25 cellular contexts compared by ENCODE assay signal in genomic region chr7:77454802-77455201, GRCh38. TPM values are rescaled to one million over a fixed set of nuclear protein-coding genes. Genes with fewer than 3 reads are reported as not detected.
DNase-seq lines count a peak whose midpoint lies in the region; ATAC-seq, FAIRE-seq and TF ChIP-seq lines count a peak whose summit lies in the region.
"Had no signal": no experiment of that assay in that cellular context is flagged by ENCODE, and none has a peak within 500 bp of the region (broad histone marks: within the 10 kb centered on the region; RNA-seq: fewer than 3 reads in every experiment).

No MANE protein-coding gene starts in this region.

- no peak overlapping the region for H3K4me3 Mint-ChIP-seq in MCF 10A (ENCODE audit: unreplicated experiment)
- H3K4me3 Mint-ChIP-seq in activated T-cell treated with anti-CD3 and anti-CD28 coated beads, Interleukin-2, amount 50 U/mL, for 72 hours, result no peak overlapping the region
- H3K4me3 Mint-ChIP-seq: activated CD4-positive, alpha-beta T cell treated with anti-CD3 and anti-CD28 coated beads, Interleukin-2, amount 10 ng/mL, durations not matched to agents 24 days and 14 days; IgD-negative memory B cell; naive thymus-derived CD8-positive, alpha-beta T cell; T-helper 1 cell treated with Interleukin-12 subunit alpha and Interleukin-12 subunit beta and Interleukin-4 antibody, amounts not matched to agents 30 μg/mL and 1 μg/mL, for 36 hours; type B pancreatic cell had no signal

- H3K4me3 ChIP-seq in breast epithelium (no peak overlapping the region), upper lobe of left lung (no peak overlapping the region), kidney (ENCODE audit: low read length in 2 of 2) (no peak overlapping the region), Peyer's patch (no peak overlapping the region)
- H3K4me3 ChIP-seq: esophagus squamous epithelium, ovary, right atrium auricular region, stomach had no signal

- no peak overlapping the region for H3K27ac Mint-ChIP-seq in MCF 10A (ENCODE audit: low read depth, unreplicated experiment)
- no peak overlapping the region for H3K27ac Mint-ChIP-seq in activated T-cell treated with anti-CD3 and anti-CD28 coated beads, Interleukin-2, amount 50 U/mL, for 72 hours
- H3K27ac Mint-ChIP-seq: activated CD4-positive, alpha-beta T cell treated with anti-CD3 and anti-CD28 coated beads, Interleukin-2, amount 10 ng/mL, durations not matched to agents 24 days and 14 days; naive thymus-derived CD8-positive, alpha-beta T cell; T-helper 1 cell treated with Interleukin-12 subunit alpha and Interleukin-12 subunit beta and Interleukin-4 antibody, amounts not matched to agents 30 μg/mL and 1 μg/mL, for 36 hours; type B pancreatic cell had no signal

- peak; percentile 18 to 51 for ATAC-seq in upper lobe of left lung (ENCODE audit: low FRiP score in 2 of 2)
- no peak for ATAC-seq in activated T-cell treated with anti-CD3 and anti-CD28 coated beads, Interleukin-2, amount 50 U/mL, for 72 hours (replicated peaks in 1 of 2)
- ATAC-seq: naive thymus-derived CD8-positive, alpha-beta T cell had no signal

- H3K27me3 Mint-ChIP-seq in MCF 10A (ENCODE audit: insufficient read depth, unreplicated experiment), result no peaks in the 10 kb centered on the region
- no peaks in the 10 kb centered on the region for H3K27me3 Mint-ChIP-seq in activated T-cell treated with anti-CD3 and anti-CD28 coated beads, Interleukin-2, amount 50 U/mL, for 72 hours (ENCODE audit: low read depth)
- H3K27me3 Mint-ChIP-seq: IgD-negative memory B cell; naive thymus-derived CD8-positive, alpha-beta T cell; type B pancreatic cell had no signal

- intact Hi-C loops in MCF 10A (cut with micrococcal nuclease) (no loop called here), breast epithelium (cut with DNase I; ENCODE audit: low total_unique reads) (no loop called here), kidney (cut with DNase I) (no loop called here)

- no peaks in the 10 kb centered on the region for H3K9me3 ChIP-seq in breast epithelium
- H3K9me3 ChIP-seq in upper lobe of left lung, result no peaks in the 10 kb centered on the region
- H3K9me3 ChIP-seq in kidney (ENCODE audit: control insufficient read depth in 1 of 2, low read length in 2 of 2), result no peaks in the 10 kb centered on the region
- no peaks in the 10 kb centered on the region for H3K9me3 ChIP-seq in Peyer's patch
- H3K9me3 ChIP-seq: BE2C, esophagus squamous epithelium, ovary, right atrium auricular region, stomach had no signal

- no peak overlapping the region for H3K9ac ChIP-seq in kidney (ENCODE audit: low read length in 2 of 2)

- H3K4me1 Mint-ChIP-seq in MCF 10A (ENCODE audit: insufficient read depth, unreplicated experiment), result peaks cover 14% of the 10 kb centered on the region
- no peaks in the 10 kb centered on the region for H3K4me1 Mint-ChIP-seq in activated T-cell treated with anti-CD3 and anti-CD28 coated beads, Interleukin-2, amount 50 U/mL, for 72 hours (ENCODE audit: low read depth)
- H3K4me1 Mint-ChIP-seq: activated CD4-positive, alpha-beta T cell treated with anti-CD3 and anti-CD28 coated beads, Interleukin-2, amount 10 ng/mL, durations not matched to agents 24 days and 14 days had no signal

- TF ChIP-seq POLR2A in breast epithelium (IDR thresholded peaks at IDR 0.05) (no peak), upper lobe of left lung (IDR thresholded peaks at IDR 0.05) (no peak), Peyer's patch (IDR thresholded peaks at IDR 0.05) (no peak)

- TF ChIP-seq EP300 in upper lobe of left lung (IDR thresholded peaks at IDR 0.05), result peak in 1 of 4 donors; percentile 6

- no peaks in the 10 kb centered on the region for H3K36me3 Mint-ChIP-seq in MCF 10A (ENCODE audit: insufficient read depth, unreplicated experiment)
- no peaks in the 10 kb centered on the region for H3K36me3 Mint-ChIP-seq in activated T-cell treated with anti-CD3 and anti-CD28 coated beads, Interleukin-2, amount 50 U/mL, for 72 hours (ENCODE audit: insufficient read depth in 2 of 2)
- H3K36me3 Mint-ChIP-seq: IgD-negative memory B cell; naive thymus-derived CD8-positive, alpha-beta T cell; type B pancreatic cell had no signal

- no TSS peak for BruUV-seq in MCF 10A (replicated peaks; lab: Mats Ljungman, UMichigan)

- DNase-seq in MCF 10A (ENCODE audit: unreplicated experiment) (peak; percentile 24), breast epithelium (ENCODE audit: low spot score in 2 of 2) (no peak), iris pigment epithelial cell (ENCODE audit: low read depth) (peak; percentile 16), upper lobe of left lung (no peak), kidney (no peak), Peyer's patch (no peak)
- no peak for DNase-seq in activated T-cell treated with anti-CD3 and anti-CD28 coated beads, Interleukin-2, amount 50 U/mL, for 72 hours
- DNase-seq: activated CD4-positive, alpha-beta T cell treated with anti-CD3 and anti-CD28 coated beads, Interleukin-2, amount 10 ng/mL, durations not matched to agents 24 days and 14 days; activated naive CD4-positive, alpha-beta T cell treated with anti-CD3 and anti-CD28 coated beads, Interleukin-2, amount 50 U/mL, for 16 hours; BE2C; effector CD4-positive, alpha-beta T cell; esophagus squamous epithelium; glutamatergic neuron; naive thymus-derived CD8-positive, alpha-beta T cell; NCI-H1694; ovary; SIG-M5; stomach had no signal

- POLR2A ChIA-PET in MCF 10A (lab: Yijun Ruan, JAX), result interaction anchor here (0.6 to 2.0 kb wide), 4 partner anchors 21 to 906 kb away, joined by 3 to 5 read pairs (median 4); no protein-coding TSS in a partner anchor

- H3K27me3 ChIP-seq in breast epithelium, result no peaks in the 10 kb centered on the region
- H3K27me3 ChIP-seq in upper lobe of left lung, result no peaks in the 10 kb centered on the region
- no peaks in the 10 kb centered on the region for H3K27me3 ChIP-seq in Peyer's patch
- H3K27me3 ChIP-seq: esophagus squamous epithelium, ovary, right atrium auricular region, stomach had no signal

- TF ChIP-seq CTCF in MCF 10A (IDR thresholded peaks at IDR 0.05; ENCODE audit: unreplicated experiment) (no peak), breast epithelium (IDR thresholded peaks at IDR 0.05) (no peak), VCaP (conservative IDR thresholded peaks at IDR 0.05) (no peak), upper lobe of left lung (IDR thresholded peaks at IDR 0.05) (no peak), kidney (IDR thresholded peaks at IDR 0.05; ENCODE audit: borderline replicate concordance, extremely low read depth, insufficient read depth) (no peak), Peyer's patch (IDR thresholded peaks at IDR 0.05) (no peak)

- no peaks in the 10 kb centered on the region for H3K9me3 Mint-ChIP-seq in MCF 10A (ENCODE audit: unreplicated experiment)
- H3K9me3 Mint-ChIP-seq in activated T-cell treated with anti-CD3 and anti-CD28 coated beads, Interleukin-2, amount 50 U/mL, for 72 hours, result no peaks in the 10 kb centered on the region
- H3K9me3 Mint-ChIP-seq: IgD-negative memory B cell; naive thymus-derived CD8-positive, alpha-beta T cell; T-helper 1 cell treated with Interleukin-12 subunit alpha and Interleukin-12 subunit beta and Interleukin-4 antibody, amounts not matched to agents 30 μg/mL and 1 μg/mL, for 36 hours; type B pancreatic cell had no signal

- WGBS in upper lobe of left lung, 2 donors, result 68 to 80% methylated on average over 4 of the region's 4 CpGs

- H3K4me1 ChIP-seq in breast epithelium (peaks cover 0 to 5% of the 10 kb centered on the region in 2 donors), upper lobe of left lung (peaks cover 8 to 29% (median 14%) of the 10 kb centered on the region in 4 donors), kidney (ENCODE audit: control insufficient read depth in 1 of 2, insufficient read depth in 1 of 2, low read depth in 1 of 2, low read length in 2 of 2) (no peaks in the 10 kb centered on the region), Peyer's patch (no peaks in the 10 kb centered on the region)
- H3K4me1 ChIP-seq: BE2C had no signal

- no peak for FAIRE-seq in kidney (lab: Jason Lieb, UNC)
- FAIRE-seq: A204.1, GM12892 had no signal

- H3K27ac ChIP-seq in breast epithelium, result no peak overlapping the region
- H3K27ac ChIP-seq in VCaP, result peak overlapping the region; percentile 64
- no peak overlapping the region for H3K27ac ChIP-seq in upper lobe of left lung
- H3K27ac ChIP-seq in kidney (ENCODE audit: low read depth in 2 of 2, low read length in 2 of 2), result no peak overlapping the region
- no peak overlapping the region for H3K27ac ChIP-seq in Peyer's patch
- H3K27ac ChIP-seq: ovary, right atrium auricular region had no signal

- H3K36me3 ChIP-seq in breast epithelium, result no peaks in the 10 kb centered on the region
- H3K36me3 ChIP-seq in upper lobe of left lung, result no peaks in the 10 kb centered on the region
- no peaks in the 10 kb centered on the region for H3K36me3 ChIP-seq in kidney (ENCODE audit: control insufficient read depth in 1 of 2, insufficient read depth in 2 of 2, low read length in 2 of 2)
- no peaks in the 10 kb centered on the region for H3K36me3 ChIP-seq in Peyer's patch
- H3K36me3 ChIP-seq: BE2C, esophagus squamous epithelium, ovary, right atrium auricular region, stomach had no signal

- CTCF ChIA-PET in MCF 10A (lab: Yijun Ruan, JAX), result interaction anchor here (0.9 to 1.4 kb wide), 3 partner anchors 14 to 1721 kb away, joined by 3 to 7 read pairs (median 3); no protein-coding TSS in a partner anchor

RNA-seq across cellular contexts. Expression of gene GSAP, which starts 38.7 kb away (rescaled TPM):
- total RNA-seq in MCF 10A (2022), result 13.7 and 19.0 TPM in 2 replicates
- 10 to 100 TPM; 25.8 to 35.7 (median 27.5) TPM for total RNA-seq in breast epithelium
- 100 to 1,000 TPM in 2 of 6 donors, 10 to 100 TPM in 4; 44.0 to 160 (median 73.8) TPM for total RNA-seq in upper lobe of left lung
- total RNA-seq in activated T-cell treated with anti-CD3 and anti-CD28 coated beads, Interleukin-2, amount 50 U/mL, for 72 hours, result 1 to 10 TPM; 4.9 to 5.0 TPM
- 29.4 TPM for total RNA-seq in kidney
- polyA plus RNA-seq in kidney (ENCODE audit: insufficient read depth, low read depth, low replicate concordance), result 11.7 TPM
- total RNA-seq in Peyer's patch, result 10 to 100 TPM in 3 of 4 donors, 1 to 10 TPM in 1; 6.8 to 70.1 (median 28.7) TPM

Comparison
In these comparisons a context has a peak if more than half of its experiments do, and no peak if none do; other contexts are left out.
1. DNase-seq: peak in MCF 10A (single experiment) and iris pigment epithelial cell (single experiment); none in breast epithelium (0 of 2), upper lobe of left lung (0 of 2), activated T-cell treated with anti-CD3 and anti-CD28 coated beads, Interleukin-2, amount 50 U/mL, for 72 hours (0 of 2), kidney (single experiment) and Peyer's patch (0 of 3).
2. ATAC-seq: peak in upper lobe of left lung (2 of 2); none in activated T-cell treated with anti-CD3 and anti-CD28 coated beads, Interleukin-2, amount 50 U/mL, for 72 hours (0 of 2).